22 cellular contexts compared by ENCODE assay signal in genomic region chr1:212107481-212107880, GRCh38.
A peak's percentile ranks its signal among the peaks of the same experiment; 100 is the strongest.
DNase-seq lines count a peak whose midpoint lies in the region; ATAC-seq, FAIRE-seq and TF ChIP-seq lines count a peak whose summit lies in the region.
"Had no signal": no experiment of that assay in that cellular context is flagged by ENCODE, and none has a peak within 500 bp of the region (broad histone marks: within the 10 kb centered on the region; RNA-seq: fewer than 3 reads in every experiment).

No MANE protein-coding gene starts in this region.

- no peak overlapping the region for H2BK12ac ChIP-seq in H1 (ENCODE audit: low read depth, low read length)

- no peak overlapping the region for H2AK5ac ChIP-seq in H1 (ENCODE audit: low read depth, low read length)

- no peak overlapping the region; a peak in 1 of 7 replicates for H3K9ac ChIP-seq in H1 (replicated peaks in 1 of 4; ENCODE audit: extremely low read depth in 1 of 4, low read depth in 3 of 4, low read length in 3 of 4)

- H3K79me2 ChIP-seq in H1 (ENCODE audit: control insufficient read depth in 1 of 2, insufficient read depth in 2 of 2, low read length in 2 of 2) = no peaks in the 10 kb centered on the region; a peak in 1 of 4 replicates

- no peak overlapping the region for H4K8ac ChIP-seq in H1 (ENCODE audit: extremely low read depth, insufficient read depth, low read length)

- no peaks in the 10 kb centered on the region for H3K23me2 ChIP-seq in H1 (ENCODE audit: low read depth, low read length)

- H3K27ac ChIP-seq in heart right ventricle = peak overlapping the region in 5 of 10 donors; percentile 23 to 49 (median 32)
- H3K27ac ChIP-seq in KOPT-K1 (ENCODE audit: low read depth, low read length, poor library complexity, severe bottlenecking) = peak overlapping the region; percentile 1
- H3K27ac ChIP-seq in H1 (ENCODE audit: low read depth, low read length) = peak overlapping the region; percentile 19; the same call in 1 of the 2 replicates
- H3K27ac ChIP-seq in pancreas = peak overlapping the region in 1 of 4 donors; percentile 20

- CTCF ChIA-PET in H1 (lab: Charles Lee; ENCODE audit: partially characterized antibody) = interaction anchor here (0.6 to 1.6 kb wide), 6 partner anchors 10 to 673 kb away, joined by 3 to 6 read pairs (median 3); no protein-coding TSS in a partner anchor

- no peak overlapping the region for H4K91ac ChIP-seq in H1 (replicated peaks; ENCODE audit: insufficient read length, low read length)

- 58 to 64% methylated on average over 3 of the region's 3 CpGs for WGBS in heart right ventricle, 2 donors
- WGBS in H1 (ENCODE audit: extremely low coverage in 1 of 2, insufficient coverage in 1 of 2, insufficient read length in 1 of 2, insufficient replicate concordance in 2 of 2, low coverage in 1 of 2, low lambda C conversion rate in 2 of 2, missing lambda C conversion rate in 1 of 2), 2 experiments = 82% methylated on average over 3 of the region's 3 CpGs; no CpG with 5 or more reads in 1 of the 2 experiments
- WGBS in pancreas, 2 donors = 57 to 60% methylated on average over 3 of the region's 3 CpGs

- peak overlapping the region; percentile 29 for H4K5ac ChIP-seq in H1 (ENCODE audit: insufficient read length, low read depth, low read length)

- no peaks in the 10 kb centered on the region for H3K27me3 ChIP-seq in heart right ventricle
- no peaks in the 10 kb centered on the region for H3K27me3 ChIP-seq in H1 (replicated peaks in 1 of 4; ENCODE audit: control insufficient read depth in 3 of 4, extremely low read depth in 1 of 4, insufficient read depth in 3 of 4, low read length in 3 of 4)
- H3K27me3 ChIP-seq in pancreas = no peaks in the 10 kb centered on the region

- no peak overlapping the region for H2BK20ac ChIP-seq in H1 (ENCODE audit: low read length)

- no peak overlapping the region for H3K4ac ChIP-seq in H1 (replicated peaks; ENCODE audit: insufficient read length, low read depth, low read length)

- no peak overlapping the region for H2BK120ac ChIP-seq in H1 (replicated peaks; ENCODE audit: low read depth, low read length)

- H2BK15ac ChIP-seq in H1 (ENCODE audit: low read length) = no peak overlapping the region

- H3K9me3 ChIP-seq in heart right ventricle = no peaks in the 10 kb centered on the region
- H3K9me3 ChIP-seq in KOPT-K1 (ENCODE audit: insufficient read depth, low read length, poor library complexity, severe bottlenecking) = no peaks in the 10 kb centered on the region
- H3K9me3 ChIP-seq in H1 (ENCODE audit: insufficient read depth in 2 of 2, low read depth in 1 of 2, low read length in 1 of 2) = no peaks in the 10 kb centered on the region
- no peaks in the 10 kb centered on the region for H3K9me3 ChIP-seq in pancreas

- H3K36me3 ChIP-seq in heart right ventricle (no peaks in the 10 kb centered on the region), KOPT-K1 (ENCODE audit: insufficient read depth, low read length) (peaks cover 100% of the 10 kb centered on the region), H1 (ENCODE audit: control insufficient read depth in 2 of 4, insufficient read depth in 4 of 4, low read length in 3 of 4) (peaks cover 0 to 9% (median 0%) of the 10 kb centered on the region in 4 experiments; a peak in 2 of 8 replicates), pancreas (no peaks in the 10 kb centered on the region)

- no peak overlapping the region for H3K23ac ChIP-seq in H1 (ENCODE audit: insufficient read length)

- H3K4me2 ChIP-seq in H1 (ENCODE audit: insufficient read depth in 1 of 2, low read depth in 2 of 2, low read length in 2 of 2) = no peak overlapping the region

- intact Hi-C loops in heart right ventricle (cut with DNase I) = no loop called here
- intact Hi-C loops in Right ventricle myocardium inferior (cut with DNase I) = no loop called here
- intact Hi-C loops in pancreas (cut with DNase I) = no loop called here

- TF ChIP-seq CTCF in heart right ventricle (IDR thresholded peaks at IDR 0.05) (no peak), H1 (IDR thresholded peaks at IDR 0.05; ENCODE audit: control extremely low read depth in 1 of 3, insufficient read depth in 1 of 3, low read depth in 1 of 3, low read length in 3 of 3) (no peak), pancreas (IDR thresholded peaks at IDR 0.05) (no peak)

- no peak overlapping the region for H3K14ac ChIP-seq in H1 (ENCODE audit: insufficient read length)

- H3K18ac ChIP-seq in H1 (ENCODE audit: extremely low read depth, low read length) = no peak overlapping the region; the same call in 1 of the 2 replicates

- H3K4me1 ChIP-seq in heart right ventricle (peaks cover 0 to 77% (median 48%) of the 10 kb centered on the region in 9 donors), H1 (replicated peaks in 1 of 4; ENCODE audit: control insufficient read depth in 3 of 4, insufficient read depth in 4 of 4, low read length in 3 of 4) (peaks cover 2 to 20% (median 13%) of the 10 kb centered on the region in 4 experiments; a peak in 5 of 7 replicates), pancreas (peaks cover 7 to 20% (median 15%) of the 10 kb centered on the region in 3 donors)

- ATAC-seq in heart right ventricle (peak in 7 of 8 donors; percentile 27 to 81 (median 71)), Right ventricle myocardium inferior (no peak), pancreas (peak; percentile 14 to 42 (median 28)), GM21723 (IDR thresholded peaks at IDR 0.05; ENCODE audit: unreplicated experiment) (no peak)
- ATAC-seq: HCT116, PC-3 had no signal

- H3K4me3 ChIP-seq in heart right ventricle (no peak overlapping the region), H1 (ENCODE audit: extremely low read depth in 1 of 4, insufficient read depth in 2 of 4, low read depth in 3 of 4, low read length in 4 of 4) (no peak overlapping the region), pancreas (no peak overlapping the region)

- no peaks in the 10 kb centered on the region for H4K20me1 ChIP-seq in H1 (replicated peaks in 1 of 2; ENCODE audit: control insufficient read depth in 1 of 2, insufficient read depth in 2 of 2, low read length in 2 of 2)

- H3K56ac ChIP-seq in H1 (replicated peaks; ENCODE audit: insufficient read length, low read depth, low read length) = no peak overlapping the region

- DNase-seq in heart right ventricle = peak in 1 of 2 donors; percentile 32
- DNase-seq in Right ventricle myocardium inferior (ENCODE audit: missing footprints) = no peak
- no peak for DNase-seq in H1 (ENCODE audit: low read depth in 1 of 2, low spot score in 2 of 2)
- DNase-seq in pancreas = no peak
- no peak for DNase-seq in SIG-M5 treated with dmso at 0.1 percent for 504 hours (lab: John Stamatoyannopoulos, UW; ENCODE audit: unreplicated experiment)
- no peak for DNase-seq in NCI-H1105 (lab: John Stamatoyannopoulos, UW)
- DNase-seq: C1 segment of cervical spinal cord; CD4-positive, alpha-beta memory T cell; COR-L47; DMS53; GOT3; Karpas-422; NCI-H1417 treated with DMSO at 0.1 percent for 48 hours; NCI-H1694 treated with DMSO at 0.1 percent for 48 hours; NCI-H524; NCI-H748 treated with DMSO at 0.1 percent for 48 hours; NK-92 treated with Interleukin-12 subunit alpha and Interleukin-12 subunit beta, amount 100 ng/mL, for 24 hours; PC-3 had no signal

- no peak for TF ChIP-seq EP300 in H1 (IDR thresholded peaks at IDR 0.05; ENCODE audit: borderline replicate concordance in 1 of 2, low read depth in 2 of 2, low read length in 2 of 2)

- POLR2A ChIA-PET in H1 (lab: Charles Lee; ENCODE audit: partially characterized antibody) = interaction anchor here (0.6 to 1.6 kb wide), 4 partner anchors 21 to 335 kb away, joined by 3 to 4 read pairs (median 3); no protein-coding TSS in a partner anchor

- H3K79me1 ChIP-seq in H1 (ENCODE audit: low read depth, low read length) = no peaks in the 10 kb centered on the region

- TF ChIP-seq RAD21 in H1 (IDR thresholded peaks at IDR 0.05 in 1 of 2, conservative IDR thresholded peaks at IDR 0.05 in 1 of 2; ENCODE audit: low read depth in 2 of 2, low read length in 2 of 2) = no peak

- FAIRE-seq in H1 (lab: Jason Lieb, UNC) (no peak), pancreas (lab: Jason Lieb, UNC) (no peak)
- FAIRE-seq: G401.6 had no signal

- no peak for TF ChIP-seq POLR2A in H1 (IDR thresholded peaks at IDR 0.05; ENCODE audit: control extremely low read depth in 1 of 2, low read depth in 2 of 2, low read length in 2 of 2)

- H2AFZ ChIP-seq in H1 (ENCODE audit: low read length) = no peak overlapping the region

- H2BK5ac ChIP-seq in H1 (ENCODE audit: low read depth, low read length) = no peak overlapping the region

TF ChIP-seq in H1, 55 proteins besides CTCF, POLR2A, EP300 and RAD21:
- no peak for TF ChIP-seq ASH2L (IDR thresholded peaks at IDR 0.05; ENCODE audit: low read length)

Comparison
In these comparisons a context has a peak if more than half of its experiments do, and no peak if none do; other contexts are left out.
1. ATAC-seq: peak in heart right ventricle (7 of 8) and pancreas (4 of 4); none in Right ventricle myocardium inferior (single experiment) and GM21723 (single experiment).